In genomic region chr10:29379797-29380509, GRCh38 we compare ENCODE assay signal across 8 cellular contexts.
DNase-seq lines count a peak whose midpoint lies in the region; ATAC-seq and TF ChIP-seq lines count a peak whose summit lies in the region.
"Not testable (repeated sequence)": the region's sequence is repeated elsewhere in the genome, so short reads cannot be mapped to it uniquely, and the experiment has no call there.

No MANE protein-coding gene starts in this region.

- peak overlapping the region; percentile 68 for H3K27ac Mint-ChIP-seq in activated CD8-positive, alpha-beta T cell treated with anti-CD3 and anti-CD28 coated beads for 36 hours
- H3K27ac Mint-ChIP-seq in activated naive CD8-positive, alpha-beta T cell treated with anti-CD3 and anti-CD28 coated beads, Interleukin-2, amount 10 ng/mL, durations not matched to agents 7 days and 5 days = peak overlapping the region; percentile 73
- H3K27ac Mint-ChIP-seq in endodermal cell (peak overlapping the region; percentile 67), nephron progenitor cell (peak overlapping the region; percentile 51), type B pancreatic cell (peak overlapping the region; percentile 11)

- CTCF ChIA-PET in HEK293 (lab: Yijun Ruan, JAX) = interaction anchor here (0.8 to 4.8 kb wide), 3 partner anchors 13 to 116 kb away, joined by 3 to 25 read pairs (median 8); no protein-coding TSS in a partner anchor
- CTCF ChIA-PET in activated CD8-positive, alpha-beta T cell treated with anti-CD3 and anti-CD28 coated beads for 36 hours (lab: Charles Lee) = interaction anchor here (1.3 to 5.1 kb wide), 2 partner anchors 69 to 117 kb away, joined by 4 to 16 read pairs; no protein-coding TSS in a partner anchor

- not testable (repeated sequence) for H3K4me3 ChIP-seq in BLaER1; HEK293 (ENCODE audit: low read depth, low read length)
- peak overlapping the region; percentile 29 for H3K4me3 ChIP-seq in endodermal cell (ENCODE audit: low read length)

- H3K9ac ChIP-seq in BLaER1; endodermal cell (ENCODE audit: extremely low read depth, low read length, poor library complexity, severe bottlenecking): not testable (repeated sequence)

- H3K36me3 Mint-ChIP-seq in activated CD8-positive, alpha-beta T cell treated with anti-CD3 and anti-CD28 coated beads for 36 hours (ENCODE audit: low read depth); activated naive CD8-positive, alpha-beta T cell treated with anti-CD3 and anti-CD28 coated beads, Interleukin-2, amount 10 ng/mL, durations not matched to agents 7 days and 5 days; endodermal cell (ENCODE audit: low read depth); nephron progenitor cell (ENCODE audit: low read depth); type B pancreatic cell: not testable (repeated sequence)

- intact Hi-C loops in activated CD8-positive, alpha-beta T cell treated with anti-CD3 and anti-CD28 coated beads for 36 hours (cut with micrococcal nuclease) = loop anchor here (10.0 kb wide), 1 partner anchor 115 kb away; no protein-coding TSS in a partner anchor

- WGBS in endodermal cell (ENCODE audit: insufficient coverage in 1 of 2, insufficient read length in 1 of 2), 2 experiments = 69 to 92% methylated on average over 2 to 11 of the region's 12 CpGs

- H3K4me2 ChIP-seq in BLaER1 = peak overlapping the region; percentile 76

- not testable (repeated sequence) for H3K4me1 Mint-ChIP-seq in activated CD8-positive, alpha-beta T cell treated with anti-CD3 and anti-CD28 coated beads for 36 hours (ENCODE audit: low read depth)
- peaks cover 21% of the 10 kb centered on the region for H3K4me1 Mint-ChIP-seq in activated naive CD8-positive, alpha-beta T cell treated with anti-CD3 and anti-CD28 coated beads, Interleukin-2, amount 10 ng/mL, durations not matched to agents 7 days and 5 days
- H3K4me1 Mint-ChIP-seq in endodermal cell (peaks cover 39% of the 10 kb centered on the region), nephron progenitor cell (peaks cover 12% of the 10 kb centered on the region), type B pancreatic cell (ENCODE audit: unreplicated experiment) (peaks cover 27% of the 10 kb centered on the region)

- not testable (repeated sequence) for H3K27me3 ChIP-seq in BLaER1; endodermal cell (ENCODE audit: control insufficient read depth, insufficient read depth, low read length, poor library complexity, severe bottlenecking)

- not testable (repeated sequence) for H3K4me3 Mint-ChIP-seq in activated CD8-positive, alpha-beta T cell treated with anti-CD3 and anti-CD28 coated beads for 36 hours; endodermal cell; nephron progenitor cell
- H3K4me3 Mint-ChIP-seq in activated naive CD8-positive, alpha-beta T cell treated with anti-CD3 and anti-CD28 coated beads, Interleukin-2, amount 10 ng/mL, durations not matched to agents 7 days and 5 days = peak overlapping the region; percentile 41
- peak overlapping the region; percentile 57 for H3K4me3 Mint-ChIP-seq in type B pancreatic cell

- not testable (repeated sequence) for H3K27me3 Mint-ChIP-seq in activated CD8-positive, alpha-beta T cell treated with anti-CD3 and anti-CD28 coated beads for 36 hours; activated naive CD8-positive, alpha-beta T cell treated with anti-CD3 and anti-CD28 coated beads, Interleukin-2, amount 10 ng/mL, durations not matched to agents 7 days and 5 days; endodermal cell (ENCODE audit: insufficient read depth); nephron progenitor cell (ENCODE audit: low read depth, poor library complexity); type B pancreatic cell

- POLR2A ChIA-PET in HEK293 (lab: Yijun Ruan, JAX); activated CD8-positive, alpha-beta T cell treated with anti-CD3 and anti-CD28 coated beads for 36 hours (lab: Charles Lee); activated naive CD8-positive, alpha-beta T cell treated with anti-CD3 and anti-CD28 coated beads, Interleukin-2, amount 10 ng/mL, durations not matched to agents 7 days and 5 days (lab: Charles Lee): not testable (repeated sequence)

- not testable (repeated sequence) for H3K27ac ChIP-seq in BLaER1; HEK293 (ENCODE audit: extremely low read depth, low read depth, low read length); endodermal cell (ENCODE audit: low read depth, low read length)

- H3K9me3 ChIP-seq in BLaER1; HEK293 (ENCODE audit: control insufficient read depth, insufficient read depth, low read depth, low read length): not testable (repeated sequence)
- H3K9me3 ChIP-seq in endodermal cell (ENCODE audit: control insufficient read depth, low read length) = peaks cover 11% of the 10 kb centered on the region

- H3K36me3 ChIP-seq in BLaER1; HEK293 (ENCODE audit: control insufficient read depth in 2 of 2, insufficient read depth in 1 of 2, low read length in 2 of 2); endodermal cell (ENCODE audit: control insufficient read depth, insufficient read depth, low read length): not testable (repeated sequence)

- peak; percentile 62 for ATAC-seq in activated CD8-positive, alpha-beta T cell treated with anti-CD3 and anti-CD28 coated beads for 36 hours
- ATAC-seq in activated naive CD8-positive, alpha-beta T cell treated with anti-CD3 and anti-CD28 coated beads, Interleukin-2, amount 10 ng/mL, durations not matched to agents 7 days and 5 days (ENCODE audit: low read depth) = peak; percentile 50

- DNase-seq in NCI-H748 (lab: John Stamatoyannopoulos, UW; ENCODE audit: unreplicated experiment) = peak; percentile 0
- DNase-seq in activated CD8-positive, alpha-beta T cell treated with anti-CD3 and anti-CD28 coated beads for 36 hours = peak; percentile 24
- not testable (repeated sequence) for DNase-seq in activated naive CD8-positive, alpha-beta T cell treated with anti-CD3 and anti-CD28 coated beads, Interleukin-2, amount 10 ng/mL, durations not matched to agents 7 days and 5 days; endodermal cell; nephron progenitor cell; type B pancreatic cell (ENCODE audit: extremely low spot score, unreplicated experiment)

- TF ChIP-seq CTCF in HEK293 (tag by site-specific recombination; IDR thresholded peaks at IDR 0.05); activated CD8-positive, alpha-beta T cell treated with anti-CD3 and anti-CD28 coated beads for 36 hours (IDR thresholded peaks at IDR 0.05); endodermal cell (conservative IDR thresholded peaks at IDR 0.05); nephron progenitor cell (IDR thresholded peaks at IDR 0.05); type B pancreatic cell (conservative IDR thresholded peaks at IDR 0.05): not testable (repeated sequence)

- not testable (repeated sequence) for H3K9me3 Mint-ChIP-seq in activated CD8-positive, alpha-beta T cell treated with anti-CD3 and anti-CD28 coated beads for 36 hours; activated naive CD8-positive, alpha-beta T cell treated with anti-CD3 and anti-CD28 coated beads, Interleukin-2, amount 10 ng/mL, durations not matched to agents 7 days and 5 days; nephron progenitor cell; type B pancreatic cell
- H3K9me3 Mint-ChIP-seq in endodermal cell = peaks cover 15% of the 10 kb centered on the region

- not testable (repeated sequence) for H4K20me1 ChIP-seq in BLaER1

- H3K4me1 ChIP-seq in BLaER1 = peaks cover 45% of the 10 kb centered on the region
- not testable (repeated sequence) for H3K4me1 ChIP-seq in HEK293 (ENCODE audit: control insufficient read depth, insufficient read depth, low read length); endodermal cell (ENCODE audit: control insufficient read depth, insufficient read depth, low read length)

TF ChIP-seq in HEK293, 187 proteins besides CTCF, POLR2A, EP300 and RAD21:
- peak; percentile 42; the same call in 1 of the 2 replicates for TF ChIP-seq ZNF596 (tag by site-specific recombination; IDR thresholded peaks at IDR 0.05)

Comparison
In these comparisons a context has a peak if more than half of its experiments do, and no peak if none do; other contexts are left out.
1. H3K27ac Mint-ChIP-seq: peak in every context shown above with its lines; median percentile 73 in activated naive CD8-positive, alpha-beta T cell treated with anti-CD3 and anti-CD28 coated beads, Interleukin-2, amount 10 ng/mL, durations not matched to agents 7 days and 5 days; 68 in activated CD8-positive, alpha-beta T cell treated with anti-CD3 and anti-CD28 coated beads for 36 hours; 67 in endodermal cell; 51 in nephron progenitor cell; 11 in type B pancreatic cell.